ENCODE assay signal across 22 cellular contexts in genomic region chr4:156558365-156559025, GRCh38.
DNase-seq lines count a peak whose midpoint lies in the region; ATAC-seq, FAIRE-seq and TF ChIP-seq lines count a peak whose summit lies in the region.
"Had no signal": no experiment of that assay in that cellular context is flagged by ENCODE, and none has a peak within 500 bp of the region (broad histone marks: within the 10 kb centered on the region; RNA-seq: fewer than 3 reads in every experiment).

No MANE protein-coding gene starts in this region.

- peak overlapping the region; percentile 60 for H2BK12ac ChIP-seq in neuronal stem cell (ENCODE audit: low read length)

- H3K9me1 ChIP-seq in IMR-90 (ENCODE audit: insufficient read depth, low read length), result peaks cover 14% of the 10 kb centered on the region

- no peak overlapping the region for H2BK5ac ChIP-seq in IMR-90 (ENCODE audit: low read depth, low read length, poor library complexity, severe bottlenecking)
- H2BK5ac ChIP-seq in neuronal stem cell (ENCODE audit: low read length), result peak overlapping the region; percentile 59

- BruUV-seq in A673 (replicated peaks; lab: Mats Ljungman, UMichigan), result no TSS peak
- BruUV-seq in IMR-90 (replicated peaks; lab: Mats Ljungman, UMichigan), result no TSS peak
- no TSS peak for BruUV-seq in HepG2 (replicated peaks; lab: Mats Ljungman, UMichigan)

- H3K79me1 ChIP-seq in IMR-90 (ENCODE audit: low read depth in 1 of 2, low read length in 2 of 2) (no peaks in the 10 kb centered on the region), neuronal stem cell (ENCODE audit: low read depth, low read length) (no peaks in the 10 kb centered on the region)

- H3K4me3 Mint-ChIP-seq in chondrocyte (ENCODE audit: unreplicated experiment), result no peak overlapping the region
- H3K4me3 Mint-ChIP-seq: activated naive CD4-positive, alpha-beta T cell treated with anti-CD3 and anti-CD28 coated beads, Interleukin-2, amount 50 U/mL, for 24 hours; activated T-cell treated with anti-CD3 and anti-CD28 coated beads, Interleukin-2, amount 50 U/mL, for 72 hours; naive thymus-derived CD4-positive, alpha-beta T cell had no signal

- H3K27me3 Mint-ChIP-seq in chondrocyte (ENCODE audit: low read depth), result no peaks in the 10 kb centered on the region
- H3K27me3 Mint-ChIP-seq: activated naive CD4-positive, alpha-beta T cell treated with anti-CD3 and anti-CD28 coated beads, Interleukin-2, amount 50 U/mL, for 24 hours; naive thymus-derived CD4-positive, alpha-beta T cell had no signal

- H3K4me1 ChIP-seq in A673 (ENCODE audit: insufficient read depth, low read length, poor library complexity, severe bottlenecking), result peaks cover 16% of the 10 kb centered on the region
- H3K4me1 ChIP-seq in IMR-90 (ENCODE audit: control insufficient read depth, insufficient read depth, low read length), result peaks cover 8% of the 10 kb centered on the region
- H3K4me1 ChIP-seq in neuronal stem cell (ENCODE audit: control insufficient read depth in 2 of 2, insufficient read depth in 1 of 2, low read depth in 1 of 2, low read length in 2 of 2), result peaks cover 0 to 7% of the 10 kb centered on the region in 2 donors
- H3K4me1 ChIP-seq in HepG2 (ENCODE audit: insufficient read depth, low read length), result no peaks in the 10 kb centered on the region
- H3K4me1 ChIP-seq: body of pancreas, lower lobe of right lung, parathyroid adenoma had no signal

- H3K9me3 ChIP-seq in A673 (ENCODE audit: low read depth, low read length, poor library complexity, severe bottlenecking) (no peaks in the 10 kb centered on the region), IMR-90 (ENCODE audit: control insufficient read depth, insufficient read depth, low read length) (peaks cover 3% of the 10 kb centered on the region; the same call in 1 of the 2 replicates), neuronal stem cell (replicated peaks in 1 of 2; ENCODE audit: control insufficient read depth in 2 of 2, insufficient read depth in 1 of 2, low read depth in 1 of 2, low read length in 2 of 2) (no peaks in the 10 kb centered on the region), HepG2 (ENCODE audit: low read length) (no peaks in the 10 kb centered on the region)
- H3K9me3 ChIP-seq: body of pancreas, lower lobe of right lung had no signal

- H3K27ac ChIP-seq in A673 (ENCODE audit: low read depth, low read length, poor library complexity, severe bottlenecking) (no peak overlapping the region), IMR-90 (ENCODE audit: insufficient read depth, low read length) (no peak overlapping the region), neuronal stem cell (replicated peaks; ENCODE audit: low read length) (no peak overlapping the region), HepG2 (ENCODE audit: extremely low read length, insufficient read depth, low read length) (no peak overlapping the region)
- H3K27ac ChIP-seq: body of pancreas, KMS-11, lower lobe of right lung, parathyroid adenoma, SK-N-MC had no signal

- no peaks in the 10 kb centered on the region for H3K79me2 ChIP-seq in HepG2 (ENCODE audit: insufficient read depth, low read length)
- H3K79me2 ChIP-seq: parathyroid adenoma had no signal

- H3K14ac ChIP-seq in IMR-90 (replicated peaks; ENCODE audit: low read depth, low read length), result peak overlapping the region; percentile 75
- peak overlapping the region; percentile 32 for H3K14ac ChIP-seq in neuronal stem cell (ENCODE audit: low read length)

- CTCF ChIA-PET in A673 (lab: Charles Lee), result no interaction called here
- CTCF ChIA-PET in IMR-90 (lab: Yijun Ruan, JAX), result interaction anchor here (0.6 kb wide), 2 partner anchors 14 to 494 kb away, joined by 3 read pairs; no protein-coding TSS in a partner anchor
- CTCF ChIA-PET in HepG2 (lab: Yijun Ruan, JAX; ENCODE audit: low intra/inter-chr PET ratio, low total read pairs), result no interaction called here

- H4K20me1 ChIP-seq in IMR-90 (ENCODE audit: insufficient read depth, low read length), result no peaks in the 10 kb centered on the region
- no peaks in the 10 kb centered on the region for H4K20me1 ChIP-seq in HepG2 (ENCODE audit: insufficient read depth, low read length)

- in situ Hi-C loops in IMR-90 (cut with MboI; ENCODE audit: low sequenced_read_pairs), result no loop called here
- in situ Hi-C loops in astrocyte of the cerebellum (cut with HindIII; ENCODE audit: low sequenced_read_pairs), result no loop called here
- in situ Hi-C loops in HepG2 (cut with HindIII; ENCODE audit: extremely low pct_ligation_motif_present, low pct_unique_long_range_greater_than_20kb), result no loop called here

- no peak for TF ChIP-seq CTCF in A673 (conservative IDR thresholded peaks at IDR 0.05; ENCODE audit: low read depth, low read length)
- TF ChIP-seq CTCF in IMR-90 (conservative IDR thresholded peaks at IDR 0.05; ENCODE audit: low read depth, low read length), result no peak
- TF ChIP-seq CTCF in astrocyte of the cerebellum (IDR thresholded peaks at IDR 0.05; ENCODE audit: low read depth, low read length, missing control alignments), result no peak
- TF ChIP-seq CTCF in HepG2 (CRISPR knock-in tag; IDR thresholded peaks at IDR 0.05), result no peak
- no peak for TF ChIP-seq CTCF in chondrocyte (IDR thresholded peaks at IDR 0.05)

- peak; percentile 76 for ATAC-seq in IMR-90 (ENCODE audit: low read depth)
- ATAC-seq in HepG2, result no peak
- no peak for ATAC-seq in GM21447 (IDR thresholded peaks at IDR 0.05; ENCODE audit: unreplicated experiment)
- ATAC-seq: activated T-cell treated with anti-CD3 and anti-CD28 coated beads, Interleukin-2, amount 50 U/mL, for 72 hours; body of pancreas; lower lobe of right lung had no signal

- peak overlapping the region; percentile 79 for H2BK120ac ChIP-seq in IMR-90 (ENCODE audit: low read depth, low read length)
- no peak overlapping the region for H2BK120ac ChIP-seq in neuronal stem cell (ENCODE audit: low read depth, low read length)

- no peak overlapping the region for H3K56ac ChIP-seq in IMR-90 (ENCODE audit: extremely low read depth, insufficient read depth, low read length)

- no peak overlapping the region for H3K9ac ChIP-seq in IMR-90 (ENCODE audit: low read depth, low read length)
- no peak overlapping the region for H3K9ac ChIP-seq in neuronal stem cell (ENCODE audit: low read depth, low read length, poor library complexity)
- no peak overlapping the region for H3K9ac ChIP-seq in HepG2 (ENCODE audit: insufficient read depth, low read depth, low read length)
- H3K9ac ChIP-seq: KMS-11, parathyroid adenoma had no signal

- peak overlapping the region; percentile 74 for H2BK20ac ChIP-seq in IMR-90 (ENCODE audit: low read depth, low read length)

- H3K23ac ChIP-seq in IMR-90 (ENCODE audit: low read depth, low read length) (peak overlapping the region; percentile 59), neuronal stem cell (ENCODE audit: low read depth, low read length, poor library complexity) (no peak overlapping the region)

- H3K18ac ChIP-seq in IMR-90 (ENCODE audit: low read depth, low read length), result peak overlapping the region; percentile 45
- peak overlapping the region; percentile 91 for H3K18ac ChIP-seq in neuronal stem cell (ENCODE audit: low read length)

- no peaks in the 10 kb centered on the region for H3K36me3 ChIP-seq in A673 (ENCODE audit: insufficient read depth, low read length, poor library complexity, severe bottlenecking)
- no peaks in the 10 kb centered on the region for H3K36me3 ChIP-seq in IMR-90 (ENCODE audit: control insufficient read depth, insufficient read depth, low read length)
- no peaks in the 10 kb centered on the region for H3K36me3 ChIP-seq in neuronal stem cell (replicated peaks in 1 of 2; ENCODE audit: control insufficient read depth in 2 of 2, insufficient read depth in 2 of 2, low read length in 2 of 2)
- no peaks in the 10 kb centered on the region for H3K36me3 ChIP-seq in HepG2 (replicated peaks in 1 of 2; ENCODE audit: control insufficient read depth in 1 of 2, insufficient read depth in 2 of 2, low read length in 2 of 2)
- H3K36me3 ChIP-seq: lower lobe of right lung had no signal

- peak overlapping the region; percentile 30; the same call in 2 of the 3 replicates for H2BK15ac ChIP-seq in IMR-90 (ENCODE audit: low read depth, low read length)
- H2BK15ac ChIP-seq in neuronal stem cell (ENCODE audit: low read length), result peak overlapping the region; percentile 77

- H3K36me3 Mint-ChIP-seq in chondrocyte (ENCODE audit: low read depth), result peaks cover 2% of the 10 kb centered on the region
- H3K36me3 Mint-ChIP-seq: activated naive CD4-positive, alpha-beta T cell treated with anti-CD3 and anti-CD28 coated beads, Interleukin-2, amount 50 U/mL, for 24 hours; naive thymus-derived CD4-positive, alpha-beta T cell had no signal

- WGBS in IMR-90 (ENCODE audit: extremely low coverage in 2 of 2, insufficient read length in 1 of 2), 2 experiments, result 53% methylated on average over 5 of the region's 7 CpGs; no CpG with 5 or more reads in 1 of the 2 experiments
- no CpG with 5 or more reads among the region's 7 CpGs for WGBS in neuronal stem cell (ENCODE audit: extremely low coverage in 2 of 2, insufficient read length in 2 of 2, insufficient replicate concordance in 1 of 2), 2 donors
- 6% methylated on average over 5 of the region's 7 CpGs for WGBS in HepG2 (ENCODE audit: low lambda C conversion rate)

- no peak overlapping the region for H3K27ac Mint-ChIP-seq in chondrocyte (ENCODE audit: unreplicated experiment)
- H3K27ac Mint-ChIP-seq: activated naive CD4-positive, alpha-beta T cell treated with anti-CD3 and anti-CD28 coated beads, Interleukin-2, amount 50 U/mL, for 24 hours; activated T-cell treated with anti-CD3 and anti-CD28 coated beads, Interleukin-2, amount 50 U/mL, for 72 hours; naive thymus-derived CD4-positive, alpha-beta T cell had no signal

- POLR2A ChIA-PET in A673 (lab: Charles Lee; ENCODE audit: low non-redundant PET), result interaction anchor here (0.7 kb wide), 1 partner anchor 405 kb away, joined by 3 read pairs; no protein-coding TSS in a partner anchor
- POLR2A ChIA-PET in IMR-90 (lab: Charles Lee; ENCODE audit: unreplicated experiment), result no interaction called here
- POLR2A ChIA-PET in HepG2 (lab: Yijun Ruan, JAX), result no interaction called here

- H2AK5ac ChIP-seq in IMR-90 (ENCODE audit: low read depth, low read length) (peak overlapping the region; percentile 42; the same call in 1 of the 2 replicates), neuronal stem cell (ENCODE audit: low read depth, low read length) (no peak overlapping the region)

- TF ChIP-seq POLR2A in IMR-90 (IDR thresholded peaks at IDR 0.05; ENCODE audit: low read depth, low read length) (no peak), HepG2 (IDR thresholded peaks at IDR 0.05; ENCODE audit: insufficient read depth in 1 of 2, low read depth in 2 of 2, low read length in 2 of 2) (no peak)

- H2AFZ ChIP-seq in IMR-90 (replicated peaks; ENCODE audit: low read length, poor library complexity), result peak overlapping the region; percentile 70
- peak overlapping the region; percentile 75 for H2AFZ ChIP-seq in neuronal stem cell (ENCODE audit: low read length)
- H2AFZ ChIP-seq in HepG2 (ENCODE audit: low read length), result no peak overlapping the region
- H2AFZ ChIP-seq: parathyroid adenoma had no signal

- H4K8ac ChIP-seq in IMR-90 (ENCODE audit: low read depth in 2 of 2, low read length in 2 of 2) (peak overlapping the region; percentile 12 to 72; a peak in 2 of 4 replicates), neuronal stem cell (ENCODE audit: low read depth, low read length) (no peak overlapping the region)

- H4K91ac ChIP-seq in IMR-90 (ENCODE audit: insufficient read depth, low read depth, low read length) (peak overlapping the region; percentile 45; the same call in 1 of the 2 replicates), neuronal stem cell (ENCODE audit: low read depth, low read length, poor library complexity) (no peak overlapping the region)

- H3K4me2 ChIP-seq in IMR-90 (ENCODE audit: low read depth, low read length) (no peak overlapping the region; the same call in none of the 2 replicates), neuronal stem cell (ENCODE audit: insufficient read depth, low read length, poor library complexity, severe bottlenecking) (no peak overlapping the region), HepG2 (ENCODE audit: low read depth, low read length) (no peak overlapping the region)
- H3K4me2 ChIP-seq: KMS-11 had no signal

- intact Hi-C loops in A673 (cut with micrococcal nuclease; ENCODE audit: unreplicated experiment), result no loop called here
- intact Hi-C loops in IMR-90 (cut with micrococcal nuclease), result no loop called here
- intact Hi-C loops in HepG2 (cut with micrococcal nuclease; ENCODE audit: unreplicated experiment), result no loop called here

- H3K4me1 Mint-ChIP-seq in chondrocyte (ENCODE audit: low read depth), result peaks cover 16% of the 10 kb centered on the region
- H3K4me1 Mint-ChIP-seq: activated naive CD4-positive, alpha-beta T cell treated with anti-CD3 and anti-CD28 coated beads, Interleukin-2, amount 50 U/mL, for 24 hours; naive thymus-derived CD4-positive, alpha-beta T cell had no signal

- TF ChIP-seq RAD21 in IMR-90 (IDR thresholded peaks at IDR 0.05; ENCODE audit: low read length), result no peak
- no peak for TF ChIP-seq RAD21 in HepG2 (CRISPR knock-in tag; IDR thresholded peaks at IDR 0.05)

- H3K27me3 ChIP-seq in A673 (replicated peaks; ENCODE audit: insufficient read depth, low read depth, low read length, poor library complexity) (no peaks in the 10 kb centered on the region), IMR-90 (ENCODE audit: control insufficient read depth, insufficient read depth, low read length) (no peaks in the 10 kb centered on the region), neuronal stem cell (ENCODE audit: control insufficient read depth in 3 of 3, insufficient read depth in 3 of 3, low read depth in 1 of 3, low read length in 3 of 3) (no peaks in the 10 kb centered on the region), HepG2 (ENCODE audit: control insufficient read depth in 1 of 2, insufficient read depth in 2 of 2, low read length in 2 of 2) (no peaks in the 10 kb centered on the region)
- H3K27me3 ChIP-seq: body of pancreas had no signal

- peak; percentile 56 for DNase-seq in A673 (ENCODE audit: low spot score)
- peak; percentile 35 for DNase-seq in IMR-90
- DNase-seq in astrocyte of the cerebellum (ENCODE audit: low read depth), result peak; percentile 77
- DNase-seq in neuronal stem cell (ENCODE audit: low spot score), result no peak
- no peak for DNase-seq in NCI-H2227 treated with DMSO at 0.1 percent for 48 hours (lab: John Stamatoyannopoulos, UW)
- no peak for DNase-seq in HepG2 (ENCODE audit: low spot score)
- no peak for DNase-seq in chondrocyte (ENCODE audit: low spot score)
- DNase-seq: activated T-cell treated with anti-CD3 and anti-CD28 coated beads, Interleukin-2, amount 50 U/mL, for 72 hours; body of pancreas; cortex of kidney; GDM1; lower lobe of right lung; naive thymus-derived CD4-positive, alpha-beta T cell; NCI-H1105 treated with DMSO at 0.1 percent for 48 hours; NCI-H2171 treated with DMSO at 0.1 percent for 48 hours; NK-92 treated with Interleukin-12 subunit alpha and Interleukin-12 subunit beta, amount 100 ng/mL, for 24 hours; stimulated activated CD4-positive, alpha-beta T cell treated with anti-CD3 and anti-CD28 coated beads, Interleukin-4, amount 100 ng/mL, for 24 hours had no signal

- no peak overlapping the region for H3K4me3 ChIP-seq in A673 (ENCODE audit: low read depth, low read length, poor library complexity, severe bottlenecking)
- no peak overlapping the region for H3K4me3 ChIP-seq in IMR-90 (ENCODE audit: insufficient read depth, low read depth, low read length)
- H3K4me3 ChIP-seq in astrocyte of the cerebellum (ENCODE audit: low read depth, low read length), result no peak overlapping the region
- no peak overlapping the region for H3K4me3 ChIP-seq in neuronal stem cell (ENCODE audit: low read length in 2 of 2)
- no peak overlapping the region for H3K4me3 ChIP-seq in HepG2 (replicated peaks in 1 of 3; ENCODE audit: insufficient read depth in 1 of 3, low read depth in 2 of 3, low read length in 3 of 3)
- H3K4me3 ChIP-seq: body of pancreas, lower lobe of right lung, SK-N-MC had no signal

- H2AK9ac ChIP-seq in IMR-90 (replicated peaks; ENCODE audit: low read depth, low read length, poor library complexity), result peak overlapping the region; percentile 46

- dilution Hi-C loops in IMR-90 (cut with HindIII; ENCODE audit: low sequenced_read_pairs, unreplicated experiment), result no loop called here

- no peak for FAIRE-seq in HepG2 (lab: Jason Lieb, UNC)

- H3K9me3 Mint-ChIP-seq in chondrocyte (ENCODE audit: low read depth), result peaks cover 18% of the 10 kb centered on the region

- peak overlapping the region; percentile 65 for H3K4ac ChIP-seq in IMR-90 (ENCODE audit: low read depth, low read length)
- no peak overlapping the region for H3K4ac ChIP-seq in neuronal stem cell (ENCODE audit: low read length)

- TF ChIP-seq EP300 in HepG2 (IDR thresholded peaks at IDR 0.05; ENCODE audit: low read depth in 2 of 2, low read length in 2 of 2), result no peak
- TF ChIP-seq EP300 in HepG2 (CRISPR knock-in tag; IDR thresholded peaks at IDR 0.05; ENCODE audit: borderline replicate concordance), result no peak

- peak overlapping the region; percentile 6; the same call in 1 of the 2 replicates for H4K5ac ChIP-seq in IMR-90 (ENCODE audit: low read depth, low read length)

Comparison
In these comparisons a context has a peak if more than half of its experiments do, and no peak if none do; other contexts are left out.
1. DNase-seq: peak in A673 (single experiment), IMR-90 (single experiment) and astrocyte of the cerebellum (single experiment); none in neuronal stem cell (single experiment), NCI-H2227 treated with DMSO at 0.1 percent for 48 hours (single experiment), HepG2 (single experiment) and chondrocyte (single experiment).